11 cellular contexts compared by ENCODE assay signal in the genomic region with DNA sequence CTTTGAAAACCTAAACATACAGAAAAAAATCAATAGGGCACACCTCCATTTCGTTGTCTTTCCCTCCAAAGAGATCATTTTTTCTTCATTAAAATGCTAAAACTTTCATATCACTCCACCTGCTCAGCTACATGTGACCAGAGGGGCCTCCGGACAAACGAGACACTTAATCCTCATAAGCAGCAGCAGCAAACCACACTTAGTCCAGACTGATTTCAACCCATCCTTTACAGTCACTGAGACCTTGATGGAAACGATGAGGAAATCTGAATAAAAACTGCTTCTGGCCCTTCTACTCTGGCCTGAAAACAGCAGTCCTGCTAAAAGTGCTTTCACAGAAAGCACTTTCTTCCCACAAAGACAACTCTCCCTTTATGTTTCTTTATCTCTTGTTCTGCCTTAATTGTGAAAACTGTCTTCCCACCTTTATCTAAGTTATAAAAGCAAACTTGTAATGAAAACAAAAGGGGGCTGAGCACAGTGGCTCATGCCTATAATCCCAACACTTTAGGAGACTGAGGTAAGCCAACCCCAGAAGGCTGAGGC. TPM values are rescaled to one million over a fixed set of nuclear protein-coding genes. Genes with fewer than 3 reads are reported as not detected.
DNase-seq lines count a peak whose midpoint lies in the region; ATAC-seq, FAIRE-seq and TF ChIP-seq lines count a peak whose summit lies in the region.
"Had no signal": no experiment of that assay in that cellular context is flagged by ENCODE, and none has a peak within 500 bp of the region (broad histone marks: within the 10 kb centered on the region; RNA-seq: fewer than 3 reads in every experiment).

No MANE protein-coding gene starts in this region.

- peaks cover 29% of the 10 kb centered on the region for H4K20me1 ChIP-seq in mammary epithelial cell (ENCODE audit: insufficient read depth, low read length)
- H4K20me1 ChIP-seq in keratinocyte (ENCODE audit: control insufficient read depth, extremely low read depth, insufficient read depth, low read length): peaks cover 67% of the 10 kb centered on the region

- peaks cover 17% of the 10 kb centered on the region for H3K9me1 ChIP-seq in keratinocyte (ENCODE audit: control insufficient read depth, extremely low read depth, insufficient read depth, low read length)

- H3K27me3 ChIP-seq in mammary epithelial cell (ENCODE audit: insufficient read depth, low read length): no peaks in the 10 kb centered on the region
- H3K27me3 ChIP-seq in keratinocyte (ENCODE audit: control insufficient read depth, extremely low read depth, insufficient read depth, low read length): no peaks in the 10 kb centered on the region
- H3K27me3 ChIP-seq in testis: no peaks in the 10 kb centered on the region

- H3K4me3 Mint-ChIP-seq in MCF 10A (ENCODE audit: unreplicated experiment) (no peak overlapping the region), activated B cell treated with CpG ODN at 0.5 μM for 24 hours (peak overlapping the region; percentile 74)

- CTCF ChIA-PET in MCF 10A (lab: Yijun Ruan, JAX) (no interaction called here), mammary epithelial cell (lab: Charles Lee; ENCODE audit: low non-redundant PET) (no interaction called here), activated B cell treated with CpG ODN at 0.5 μM for 24 hours (lab: Charles Lee) (interaction anchor here (1.0 kb wide), 1 partner anchor 9 kb away, joined by 4 read pairs; no protein-coding TSS in a partner anchor)

- H2AFZ ChIP-seq in mammary epithelial cell (ENCODE audit: low read depth, low read length): no peak overlapping the region
- H2AFZ ChIP-seq in keratinocyte (ENCODE audit: control insufficient read depth, low read length): no peak overlapping the region

- H3K4me1 Mint-ChIP-seq in MCF 10A (ENCODE audit: insufficient read depth, unreplicated experiment) (peaks cover 34% of the 10 kb centered on the region), activated B cell treated with CpG ODN at 0.5 μM for 24 hours (peaks cover 86% of the 10 kb centered on the region)

- BruUV-seq in MCF 10A (replicated peaks; lab: Mats Ljungman, UMichigan) (no TSS peak), mammary epithelial cell (replicated peaks; lab: Mats Ljungman, UMichigan) (no TSS peak)

- H3K9me3 Mint-ChIP-seq in MCF 10A (ENCODE audit: unreplicated experiment) (no peaks in the 10 kb centered on the region), activated B cell treated with CpG ODN at 0.5 μM for 24 hours (no peaks in the 10 kb centered on the region)

- H3K36me3 ChIP-seq in mammary epithelial cell (ENCODE audit: insufficient read depth, low read length): peaks cover 1% of the 10 kb centered on the region
- peaks cover 2 to 26% of the 10 kb centered on the region in 2 experiments for H3K36me3 ChIP-seq in keratinocyte (ENCODE audit: control insufficient read depth in 2 of 2, extremely low read depth in 1 of 2, insufficient read depth in 2 of 2, low read length in 2 of 2)
- H3K36me3 ChIP-seq in testis (ENCODE audit: low read depth, missing control alignments): no peaks in the 10 kb centered on the region

- in situ Hi-C loops in mammary epithelial cell (cut with MboI; ENCODE audit: low sequenced_read_pairs in 2 of 2): no loop called here

- dilution Hi-C loops in mammary epithelial cell (cut with HindIII; ENCODE audit: low sequenced_read_pairs) (no loop called here), keratinocyte (cut with MboI; ENCODE audit: extremely low pct_ligation_motif_present, low sequenced_read_pairs) (no loop called here)

- H3K36me3 Mint-ChIP-seq in MCF 10A (ENCODE audit: insufficient read depth, unreplicated experiment) (peaks cover 28% of the 10 kb centered on the region), activated B cell treated with CpG ODN at 0.5 μM for 24 hours (ENCODE audit: low read depth) (peaks cover 49% of the 10 kb centered on the region)

- 65% methylated on average over 4 of the region's 4 CpGs for WGBS in mammary epithelial cell (ENCODE audit: low coverage, missing lambda C conversion rate)
- WGBS in testis, 2 donors: 43 to 58% methylated on average over 4 of the region's 4 CpGs

- H3K27ac Mint-ChIP-seq in MCF 10A (ENCODE audit: low read depth, unreplicated experiment) (peak overlapping the region; percentile 49), activated B cell treated with CpG ODN at 0.5 μM for 24 hours (peak overlapping the region; percentile 82)

- DNase-seq in MCF 10A (ENCODE audit: unreplicated experiment) (no peak), mammary epithelial cell (no peak), activated B cell treated with CpG ODN at 0.5 μM for 24 hours (no peak), keratinocyte (ENCODE audit: low read depth, low spot score) (no peak), testis (no peak), ecto neural progenitor cell (ENCODE audit: low spot score) (no peak), T-helper 9 cell (no peak)
- DNase-seq: islet precursor cell, NCI-H2029 treated with DMSO at 0.1 percent for 48 hours had no signal

- ATAC-seq in activated B cell treated with CpG ODN at 0.5 μM for 24 hours (ENCODE audit: low read depth) (no peak), HG03175 (IDR thresholded peaks at IDR 0.05; ENCODE audit: unreplicated experiment) (no peak)

- H3K4me3 ChIP-seq in mammary epithelial cell (replicated peaks in 1 of 3; ENCODE audit: insufficient read depth in 1 of 3, low read depth in 2 of 3, low read length in 3 of 3) (no peak overlapping the region), keratinocyte (ENCODE audit: control insufficient read depth in 2 of 3, extremely low read depth in 1 of 3, insufficient read depth in 2 of 3, low read depth in 1 of 3, low read length in 3 of 3) (no peak overlapping the region), testis (no peak overlapping the region)

- H3K9me3 ChIP-seq in mammary epithelial cell (replicated peaks; ENCODE audit: insufficient read depth, low read length) (no peaks in the 10 kb centered on the region), keratinocyte (ENCODE audit: control insufficient read depth, low read depth, low read length) (no peaks in the 10 kb centered on the region), testis (no peaks in the 10 kb centered on the region)

- FAIRE-seq in keratinocyte (lab: Jason Lieb, UNC): no peak
- FAIRE-seq: urothelium cell line had no signal

- TF ChIP-seq CTCF in MCF 10A (IDR thresholded peaks at IDR 0.05; ENCODE audit: unreplicated experiment) (no peak), mammary epithelial cell (conservative IDR thresholded peaks at IDR 0.05 in 1 of 2, IDR thresholded peaks at IDR 0.05 in 1 of 2; ENCODE audit: extremely low read depth in 1 of 2, insufficient read depth in 1 of 2, low read depth in 1 of 2, low read length in 2 of 2) (no peak), activated B cell treated with CpG ODN at 0.5 μM for 24 hours (IDR thresholded peaks at IDR 0.05) (no peak), keratinocyte (optimal IDR thresholded peaks at IDR 0.05 in 1 of 3, IDR thresholded peaks at IDR 0.05 in 1 of 3, conservative IDR thresholded peaks at IDR 0.05 in 1 of 3; ENCODE audit: extremely low read depth in 1 of 3, insufficient read depth in 2 of 3, low read length in 3 of 3) (no peak), testis (IDR thresholded peaks at IDR 0.05) (no peak)

- H3K4me1 ChIP-seq in mammary epithelial cell (ENCODE audit: insufficient read depth, low read length): peaks cover 35% of the 10 kb centered on the region
- H3K4me1 ChIP-seq in keratinocyte (ENCODE audit: control insufficient read depth, extremely low read depth, insufficient read depth, low read length): peaks cover 69% of the 10 kb centered on the region
- peaks cover 64% of the 10 kb centered on the region for H3K4me1 ChIP-seq in testis

- H3K4me2 ChIP-seq in mammary epithelial cell (ENCODE audit: insufficient read depth, low read depth, low read length) (no peak overlapping the region), keratinocyte (ENCODE audit: control insufficient read depth, extremely low read depth, insufficient read depth, low read depth, low read length) (peak overlapping the region; percentile 51)

- POLR2A ChIA-PET in MCF 10A (lab: Yijun Ruan, JAX): interaction anchor here (0.6 to 1.5 kb wide), 3 partner anchors 9 to 28 kb away, joined by 3 to 5 read pairs (median 5); no protein-coding TSS in a partner anchor
- POLR2A ChIA-PET in activated B cell treated with CpG ODN at 0.5 μM for 24 hours (lab: Charles Lee): interaction anchor here (0.6 to 2.3 kb wide), 7 partner anchors 9 to 193 kb away, joined by 3 to 17 read pairs (median 6); no protein-coding TSS in a partner anchor

- intact Hi-C loops in MCF 10A (cut with micrococcal nuclease) (loop anchor here (5.0 kb wide), 1 partner anchor 43 kb away; no protein-coding TSS in a partner anchor), mammary epithelial cell (cut with micrococcal nuclease) (no loop called here), activated B cell treated with CpG ODN at 0.5 μM for 24 hours (cut with micrococcal nuclease) (loop anchor here (5.0 kb wide), 1 partner anchor 48 kb away; no protein-coding TSS in a partner anchor), testis (cut with DNase I; ENCODE audit: low total_unique reads) (loop anchor here (10.0 kb wide), 1 partner anchor 51 kb away; no protein-coding TSS in a partner anchor)

- H3K27me3 Mint-ChIP-seq in MCF 10A (ENCODE audit: insufficient read depth, unreplicated experiment) (no peaks in the 10 kb centered on the region), activated B cell treated with CpG ODN at 0.5 μM for 24 hours (no peaks in the 10 kb centered on the region)

- H3K9ac ChIP-seq in mammary epithelial cell (ENCODE audit: insufficient read depth, low read length): no peak overlapping the region
- no peak overlapping the region for H3K9ac ChIP-seq in keratinocyte (ENCODE audit: control insufficient read depth, extremely low read depth, insufficient read depth, low read length)

- H3K27ac ChIP-seq in mammary epithelial cell (ENCODE audit: insufficient read depth, low read depth, low read length): no peak overlapping the region
- H3K27ac ChIP-seq in keratinocyte (ENCODE audit: control insufficient read depth, insufficient read depth, low read length): no peak overlapping the region
- peak overlapping the region; percentile 37 to 39 for H3K27ac ChIP-seq in testis

- TF ChIP-seq POLR2A in testis (IDR thresholded peaks at IDR 0.05): no peak

- H3K79me2 ChIP-seq in mammary epithelial cell (ENCODE audit: insufficient read depth, low read length) (peaks cover 96% of the 10 kb centered on the region), keratinocyte (ENCODE audit: control insufficient read depth, insufficient read depth, low read length) (peaks cover 90% of the 10 kb centered on the region)

RNA-seq across cellular contexts. Expression of gene ANKRD11, which starts 4.6 kb away (rescaled TPM):
- total RNA-seq in MCF 10A (2022) (218 and 237 TPM in 2 replicates), mammary epithelial cell (100 to 1,000 TPM in 1 of 2 donors, 10 to 100 TPM in 1; 97.4 to 224 TPM), activated B cell treated with CpG ODN at 0.5 μM for 24 hours (216 and 243 TPM in 2 replicates), testis (100 to 1,000 TPM; 150 to 187 TPM)
- polyA plus RNA-seq in mammary epithelial cell (48.1 TPM), keratinocyte (23.8 to 48.1 TPM (median 30.1 TPM) in 3 replicates), testis (ENCODE audit: insufficient read depth, low read depth, low replicate concordance) (49.7 TPM)
- polyA minus RNA-seq in mammary epithelial cell (113 TPM), keratinocyte (22.4 to 90.7 TPM (median 67.2 TPM) in 3 replicates)
- 213 TPM for polyA plus RNA-seq in keratinocyte (2011; ENCODE audit: low read depth)
- polyA plus RNA-seq in keratinocyte (2011; cell fraction: cytosol; rRNA removed): 28.2 and 41.3 TPM in 2 replicates
- 136 and 154 TPM in 2 replicates for polyA plus RNA-seq in keratinocyte (2011; cell fraction: nucleus; rRNA removed)
- 64.1 and 79.3 TPM in 2 replicates for polyA plus RNA-seq in keratinocyte (2012; ENCODE audit: low replicate concordance)
- 44.5 TPM for polyA minus RNA-seq in keratinocyte (2011; cell fraction: cytosol; rRNA and poly(A)+ RNA removed)
- polyA minus RNA-seq in keratinocyte (2011; cell fraction: nucleus; rRNA and poly(A)+ RNA removed): 81.8 and 119 TPM in 2 replicates

RNA-seq across cellular contexts. Expression of gene SPG7, which starts 22.4 kb away (rescaled TPM):
- 82.4 and 92.3 TPM in 2 replicates for total RNA-seq in MCF 10A (2022)
- 100 to 1,000 TPM in 1 of 2 donors, 10 to 100 TPM in 1; 91.9 to 102 TPM for total RNA-seq in mammary epithelial cell
- polyA plus RNA-seq in mammary epithelial cell: 49.6 TPM
- polyA minus RNA-seq in mammary epithelial cell: 86.2 TPM
- total RNA-seq in activated B cell treated with CpG ODN at 0.5 μM for 24 hours: 84.7 and 102 TPM in 2 replicates
- polyA plus RNA-seq in keratinocyte: 43.8 to 59.4 TPM (median 45.2 TPM) in 3 replicates
- 61.3 TPM for polyA plus RNA-seq in keratinocyte (2011; ENCODE audit: low read depth)
- polyA plus RNA-seq in keratinocyte (2011; cell fraction: cytosol; rRNA removed): 25.8 and 33.9 TPM in 2 replicates
- polyA plus RNA-seq in keratinocyte (2011; cell fraction: nucleus; rRNA removed): 196 and 220 TPM in 2 replicates
- polyA plus RNA-seq in keratinocyte (2012; ENCODE audit: low replicate concordance): 44.4 and 56.1 TPM in 2 replicates
- 51.9 to 68.9 TPM (median 66.4 TPM) in 3 replicates for polyA minus RNA-seq in keratinocyte
- polyA minus RNA-seq in keratinocyte (2011; cell fraction: cytosol; rRNA and poly(A)+ RNA removed): 54.3 TPM
- polyA minus RNA-seq in keratinocyte (2011; cell fraction: nucleus; rRNA and poly(A)+ RNA removed): 133 and 141 TPM in 2 replicates
- 100 to 1,000 TPM; 275 to 307 TPM for total RNA-seq in testis
- polyA plus RNA-seq in testis (ENCODE audit: insufficient read depth, low read depth, low replicate concordance): 97.9 TPM

Comparison
In these comparisons a context has a peak if more than half of its experiments do, and no peak if none do; other contexts are left out.
1. H3K27ac ChIP-seq: peak in testis (2 of 2); none in mammary epithelial cell (single experiment) and keratinocyte (single experiment).